Comparison of ENCODE assay signal across 17 cellular contexts in the genomic region with DNA sequence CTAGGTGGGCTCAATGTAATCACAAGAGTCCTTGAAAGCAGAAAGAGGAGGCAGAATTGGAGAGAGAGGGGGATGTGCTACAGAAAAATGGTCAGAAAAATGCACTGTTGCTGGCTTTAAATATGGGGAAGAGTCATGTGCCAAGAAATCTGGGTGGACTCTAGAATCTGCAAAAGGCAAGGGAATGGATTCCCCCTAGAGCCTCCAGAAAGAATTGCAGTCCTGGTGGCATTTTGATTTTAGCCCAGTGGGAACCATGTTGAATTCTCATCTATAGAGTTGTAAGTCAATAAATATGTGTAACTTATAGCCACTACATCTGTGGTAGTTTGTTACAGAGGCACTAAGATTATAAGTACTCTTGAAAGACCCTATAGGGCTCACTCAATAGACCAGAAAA.
DNase-seq lines count a peak whose midpoint lies in the region; ATAC-seq and TF ChIP-seq lines count a peak whose summit lies in the region.
"Had no signal": no experiment of that assay in that cellular context is flagged by ENCODE, and none has a peak within 500 bp of the region (broad histone marks: within the 10 kb centered on the region; RNA-seq: fewer than 3 reads in every experiment).

No MANE protein-coding gene starts in this region.

- ATAC-seq in GM19468 (IDR thresholded peaks at IDR 0.05; ENCODE audit: extremely low read depth, unreplicated experiment) = peak; percentile 26
- no peak for ATAC-seq in natural killer cell
- ATAC-seq in HG02973 (IDR thresholded peaks at IDR 0.05; ENCODE audit: unreplicated experiment) = no peak
- ATAC-seq: naive thymus-derived CD8-positive, alpha-beta T cell had no signal

- peak; percentile 17 for DNase-seq in COR-L47 (lab: John Stamatoyannopoulos, UW)
- DNase-seq in PC-9 = no peak
- no peak for DNase-seq in glutamatergic neuron
- no peak for DNase-seq in DMS153 treated with DMSO at 0.1 percent for 48 hours (lab: John Stamatoyannopoulos, UW; ENCODE audit: unreplicated experiment)
- DNase-seq in GM13977 (ENCODE audit: low spot score) = no peak
- DNase-seq in natural killer cell = no peak
- DNase-seq: activated gamma-delta T cell treated with Interleukin-2 at 50 U/mL for 16 hours; BE2C; naive thymus-derived CD8-positive, alpha-beta T cell; NCI-H1436 treated with DMSO at 0.1 percent for 48 hours; NCI-H748 treated with DMSO at 0.1 percent for 48 hours; stimulated activated CD4-positive, alpha-beta T cell treated with anti-CD3 and anti-CD28 coated beads, Interleukin-4, amount 100 ng/mL, for 1 hour had no signal

- no peaks in the 10 kb centered on the region for H3K36me3 ChIP-seq in PC-9 (ENCODE audit: low read depth)
- H3K36me3 ChIP-seq: BE2C, right atrium auricular region had no signal

- no peaks in the 10 kb centered on the region for H3K27me3 ChIP-seq in PC-9 (ENCODE audit: insufficient read depth, low read depth)
- H3K27me3 ChIP-seq: BE2C had no signal

- no TSS peak for BruUV-seq in PC-9 (replicated peaks; lab: Mats Ljungman, UMichigan)

- intact Hi-C loops in PC-9 (cut with micrococcal nuclease; ENCODE audit: unreplicated experiment) (no loop called here), natural killer cell (cut with micrococcal nuclease) (no loop called here)

- CTCF ChIA-PET in PC-9 (lab: Charles Lee) = no interaction called here

- no peak overlapping the region for H2AFZ ChIP-seq in PC-9

- peaks cover 4% of the 10 kb centered on the region for H3K4me1 Mint-ChIP-seq in glutamatergic neuron (ENCODE audit: low read depth, unreplicated experiment)
- no peaks in the 10 kb centered on the region for H3K4me1 Mint-ChIP-seq in natural killer cell
- H3K4me1 Mint-ChIP-seq: naive thymus-derived CD8-positive, alpha-beta T cell had no signal

- H3F3A ChIP-seq in PC-9 (ENCODE audit: insufficient read depth, low read depth) = no peaks in the 10 kb centered on the region

- H3K27ac ChIP-seq in PC-9 = no peak overlapping the region
- H3K27ac ChIP-seq: right atrium auricular region, SK-N-MC had no signal

- POLR2A ChIA-PET in PC-9 (lab: Charles Lee; ENCODE audit: unreplicated experiment) = no interaction called here

- no peak overlapping the region for H3K4me3 ChIP-seq in PC-9
- H3K4me3 ChIP-seq: right atrium auricular region, SK-N-MC had no signal

- in situ Hi-C loops in GM13977 (cut with MboI; ENCODE audit: low pct_unique_long_range_greater_than_20kb, low sequenced_read_pairs, unreplicated experiment) = no loop called here

- TF ChIP-seq CTCF in PC-9 (conservative IDR thresholded peaks at IDR 0.05) = 0 out of 2 replicates have a peak, but pooled peaks have one; percentile 10
- TF ChIP-seq CTCF in glutamatergic neuron (IDR thresholded peaks at IDR 0.05; ENCODE audit: partially characterized antibody, unreplicated experiment) = peak; percentile 60
- TF ChIP-seq CTCF in GM13977 (IDR thresholded peaks at IDR 0.05; ENCODE audit: extremely low read depth, insufficient read depth, missing control alignments) = no peak
- no peak for TF ChIP-seq CTCF in natural killer cell (IDR thresholded peaks at IDR 0.05)

- H4K20me1 ChIP-seq in PC-9 (ENCODE audit: insufficient read depth) = no peaks in the 10 kb centered on the region

- no peaks in the 10 kb centered on the region for H3K36me3 Mint-ChIP-seq in glutamatergic neuron (ENCODE audit: unreplicated experiment)
- no peaks in the 10 kb centered on the region for H3K36me3 Mint-ChIP-seq in natural killer cell
- H3K36me3 Mint-ChIP-seq: naive thymus-derived CD8-positive, alpha-beta T cell had no signal

- no peaks in the 10 kb centered on the region for H3K9me3 ChIP-seq in PC-9 (ENCODE audit: insufficient read depth, low read depth)
- H3K9me3 ChIP-seq: BE2C, right atrium auricular region had no signal

- H3K9me3 Mint-ChIP-seq in glutamatergic neuron (ENCODE audit: unreplicated experiment) = peaks cover 4% of the 10 kb centered on the region
- no peaks in the 10 kb centered on the region for H3K9me3 Mint-ChIP-seq in natural killer cell
- H3K9me3 Mint-ChIP-seq: brain had no signal

- H3K9me2 ChIP-seq in PC-9 (ENCODE audit: insufficient read depth) = no peaks in the 10 kb centered on the region

- H3K79me2 ChIP-seq in PC-9 (ENCODE audit: low read depth) = no peaks in the 10 kb centered on the region

- H3K4me2 ChIP-seq in PC-9 = no peak overlapping the region

- no peaks in the 10 kb centered on the region for H3K27me3 Mint-ChIP-seq in glutamatergic neuron (ENCODE audit: unreplicated experiment)
- H3K27me3 Mint-ChIP-seq in natural killer cell (ENCODE audit: low read depth in 2 of 2) = no peaks in the 10 kb centered on the region

- no peak overlapping the region for H3K4me3 Mint-ChIP-seq in glutamatergic neuron (ENCODE audit: unreplicated experiment)
- no peak overlapping the region for H3K4me3 Mint-ChIP-seq in natural killer cell
- H3K4me3 Mint-ChIP-seq: brain; naive thymus-derived CD8-positive, alpha-beta T cell had no signal

- H3K27ac Mint-ChIP-seq in glutamatergic neuron (ENCODE audit: unreplicated experiment) = no peak overlapping the region
- no peak overlapping the region for H3K27ac Mint-ChIP-seq in natural killer cell
- H3K27ac Mint-ChIP-seq: brain; naive thymus-derived CD8-positive, alpha-beta T cell had no signal

- H3K4me1 ChIP-seq in PC-9 (replicated peaks; ENCODE audit: insufficient read depth) = no peaks in the 10 kb centered on the region
- H3K4me1 ChIP-seq: BE2C, right atrium auricular region had no signal

Comparison
In these comparisons a context has a peak if more than half of its experiments do, and no peak if none do; other contexts are left out.
1. CTCF ChIP-seq: peak in PC-9 (single experiment) and glutamatergic neuron (single experiment); none in GM13977 (single experiment) and natural killer cell (single experiment).